In the genomic region with DNA sequence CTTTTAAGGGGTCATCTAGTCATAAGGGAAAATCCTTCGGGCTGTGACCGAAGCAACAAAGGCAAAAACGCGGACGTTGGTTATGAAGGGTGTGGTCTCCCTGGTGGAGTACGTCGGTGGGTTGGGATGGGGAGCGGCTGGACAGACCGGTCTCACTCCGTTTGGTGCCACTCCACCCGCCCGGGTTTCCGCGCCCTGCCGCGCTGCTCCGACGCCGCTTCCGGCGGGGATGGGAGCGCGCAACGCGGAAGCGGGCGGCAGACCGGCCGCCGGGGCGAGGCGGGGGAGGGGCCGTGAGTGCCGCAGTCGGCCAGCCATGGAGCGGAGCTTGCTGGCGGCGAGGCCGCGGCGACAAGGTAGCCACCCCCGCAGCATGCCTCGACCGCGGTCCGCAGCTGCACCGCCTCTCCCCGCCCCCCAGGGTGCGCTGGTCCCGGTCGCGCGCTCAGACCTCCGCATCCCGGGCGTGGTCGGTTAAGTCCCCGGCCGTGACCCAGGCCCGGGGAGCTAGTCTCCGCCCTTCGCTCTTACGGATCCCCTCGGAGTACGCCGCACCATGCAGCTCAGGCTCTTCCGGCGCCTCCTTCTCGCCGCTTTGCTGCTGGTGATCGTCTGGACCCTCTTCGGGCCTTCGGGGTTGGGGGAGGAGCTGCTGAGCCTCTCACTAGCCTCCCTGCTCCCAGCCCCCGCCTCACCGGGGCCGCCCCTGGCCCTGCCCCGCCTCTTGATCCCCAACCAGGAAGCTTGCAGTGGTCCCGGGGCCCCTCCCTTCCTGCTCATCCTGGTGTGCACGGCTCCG, we compare ENCODE assay signal across 1 cellular context.
TF ChIP-seq lines count a peak whose summit lies in the region.

A gene with protein sequence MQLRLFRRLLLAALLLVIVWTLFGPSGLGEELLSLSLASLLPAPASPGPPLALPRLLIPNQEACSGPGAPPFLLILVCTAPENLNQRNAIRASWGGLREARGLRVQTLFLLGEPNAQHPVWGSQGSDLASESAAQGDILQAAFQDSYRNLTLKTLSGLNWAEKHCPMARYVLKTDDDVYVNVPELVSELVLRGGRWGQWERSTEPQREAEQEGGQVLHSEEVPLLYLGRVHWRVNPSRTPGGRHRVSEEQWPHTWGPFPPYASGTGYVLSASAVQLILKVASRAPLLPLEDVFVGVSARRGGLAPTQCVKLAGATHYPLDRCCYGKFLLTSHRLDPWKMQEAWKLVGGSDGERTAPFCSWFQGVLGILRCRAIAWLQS (plus strand): TSS at position 260 of the 799 bp plus-strand sequence. CDS start 297 bp downstream, at position 557.

TF ChIP-seq in HepG2, 621 proteins besides CTCF, POLR2A, EP300 and RAD21 (continued from another document and continues in another):
- TF ChIP-seq, protein P1, sequence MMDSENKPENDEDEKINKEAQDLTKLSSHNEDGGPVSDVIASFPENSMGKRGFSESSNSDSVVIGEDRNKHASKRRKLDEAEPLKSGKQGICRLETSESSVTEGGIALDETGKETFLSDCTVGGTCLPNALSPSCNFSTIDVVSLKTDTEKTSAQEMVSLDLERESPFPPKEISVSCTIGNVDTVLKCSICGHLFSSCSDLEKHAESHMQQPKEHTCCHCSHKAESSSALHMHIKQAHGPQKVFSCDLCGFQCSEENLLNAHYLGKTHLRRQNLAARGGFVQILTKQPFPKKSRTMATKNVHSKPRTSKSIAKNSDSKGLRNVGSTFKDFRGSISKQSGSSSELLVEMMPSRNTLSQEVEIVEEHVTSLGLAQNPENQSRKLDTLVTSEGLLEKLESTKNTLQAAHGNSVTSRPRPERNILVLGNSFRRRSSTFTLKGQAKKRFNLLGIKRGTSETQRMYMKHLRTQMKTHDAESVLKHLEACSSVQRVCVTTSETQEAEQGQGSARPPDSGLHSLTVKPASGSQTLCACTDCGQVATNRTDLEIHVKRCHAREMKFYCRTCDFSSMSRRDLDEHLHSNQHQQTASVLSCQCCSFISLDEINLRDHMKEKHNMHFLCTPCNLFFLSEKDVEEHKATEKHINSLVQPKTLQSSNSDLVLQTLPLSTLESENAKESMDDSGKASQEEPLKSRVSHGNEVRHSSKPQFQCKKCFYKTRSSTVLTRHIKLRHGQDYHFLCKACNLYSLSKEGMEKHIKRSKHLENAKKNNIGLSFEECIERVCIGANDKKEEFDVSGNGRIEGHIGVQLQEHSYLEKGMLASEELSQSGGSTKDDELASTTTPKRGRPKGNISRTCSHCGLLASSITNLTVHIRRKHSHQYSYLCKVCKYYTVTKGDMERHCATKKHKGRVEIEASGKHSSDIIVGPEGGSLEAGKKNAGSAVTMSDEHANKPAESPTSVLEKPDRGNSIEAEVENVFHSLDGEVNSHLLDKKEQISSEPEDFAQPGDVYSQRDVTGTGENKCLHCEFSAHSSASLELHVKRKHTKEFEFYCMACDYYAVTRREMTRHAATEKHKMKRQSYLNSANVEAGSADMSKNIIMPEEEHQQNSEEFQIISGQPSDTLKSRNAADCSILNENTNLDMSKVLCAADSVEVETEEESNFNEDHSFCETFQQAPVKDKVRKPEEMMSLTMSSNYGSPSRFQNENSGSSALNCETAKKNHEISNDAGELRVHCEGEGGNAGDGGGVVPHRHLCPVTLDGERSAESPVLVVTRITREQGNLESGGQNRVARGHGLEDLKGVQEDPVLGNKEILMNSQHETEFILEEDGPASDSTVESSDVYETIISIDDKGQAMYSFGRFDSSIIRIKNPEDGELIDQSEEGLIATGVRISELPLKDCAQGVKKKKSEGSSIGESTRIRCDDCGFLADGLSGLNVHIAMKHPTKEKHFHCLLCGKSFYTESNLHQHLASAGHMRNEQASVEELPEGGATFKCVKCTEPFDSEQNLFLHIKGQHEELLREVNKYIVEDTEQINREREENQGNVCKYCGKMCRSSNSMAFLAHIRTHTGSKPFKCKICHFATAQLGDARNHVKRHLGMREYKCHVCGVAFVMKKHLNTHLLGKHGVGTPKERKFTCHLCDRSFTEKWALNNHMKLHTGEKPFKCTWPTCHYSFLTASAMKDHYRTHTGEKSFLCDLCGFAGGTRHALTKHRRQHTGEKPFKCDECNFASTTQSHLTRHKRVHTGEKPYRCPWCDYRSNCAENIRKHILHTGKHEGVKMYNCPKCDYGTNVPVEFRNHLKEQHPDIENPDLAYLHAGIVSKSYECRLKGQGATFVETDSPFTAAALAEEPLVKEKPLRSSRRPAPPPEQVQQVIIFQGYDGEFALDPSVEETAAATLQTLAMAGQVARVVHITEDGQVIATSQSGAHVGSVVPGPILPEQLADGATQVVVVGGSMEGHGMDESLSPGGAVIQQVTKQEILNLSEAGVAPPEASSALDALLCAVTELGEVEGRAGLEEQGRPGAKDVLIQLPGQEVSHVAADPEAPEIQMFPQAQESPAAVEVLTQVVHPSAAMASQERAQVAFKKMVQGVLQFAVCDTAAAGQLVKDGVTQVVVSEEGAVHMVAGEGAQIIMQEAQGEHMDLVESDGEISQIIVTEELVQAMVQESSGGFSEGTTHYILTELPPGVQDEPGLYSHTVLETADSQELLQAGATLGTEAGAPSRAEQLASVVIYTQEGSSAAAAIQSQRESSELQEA (CRISPR knock-in tag; IDR thresholded peaks at IDR 0.05; ENCODE audit: not compliant biosample characterization): no peak
- TF ChIP-seq ZNF20 (CRISPR knock-in tag; IDR thresholded peaks at IDR 0.05): no peak
- no peak for TF ChIP-seq MXD4 (CRISPR knock-in tag; IDR thresholded peaks at IDR 0.05)
- no peak for TF ChIP-seq FIP1L1 (IDR thresholded peaks at IDR 0.05; ENCODE audit: borderline replicate concordance, insufficient read depth, low read depth, low read length)
- TF ChIP-seq ISX (CRISPR knock-in tag; conservative IDR thresholded peaks at IDR 0.05): no peak
- TF ChIP-seq, protein P2, sequence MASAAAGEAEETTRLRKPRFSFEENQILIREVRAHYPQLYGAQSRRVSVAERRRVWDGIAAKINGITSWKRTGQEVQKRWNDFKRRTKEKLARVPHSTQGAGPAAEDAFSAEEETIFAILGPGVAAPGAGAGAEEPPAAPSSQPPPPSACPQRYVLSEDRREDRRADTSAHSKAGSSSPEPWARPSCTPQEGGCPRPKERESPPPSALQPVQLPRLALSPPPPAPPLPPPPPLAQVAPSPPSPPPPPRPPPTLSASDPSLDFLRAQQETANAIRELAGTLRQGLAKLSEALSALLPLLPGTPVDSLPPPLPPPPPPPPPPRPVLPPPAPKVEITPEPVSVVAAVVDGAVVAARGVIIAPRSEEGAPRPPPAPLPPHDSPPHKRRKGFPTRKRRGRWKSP (CRISPR knock-in tag; IDR thresholded peaks at IDR 0.05): no peak
- TF ChIP-seq BRCA1 (CRISPR knock-in tag; IDR thresholded peaks at IDR 0.05): no peak
- TF ChIP-seq ZSCAN21 (CRISPR knock-in tag; IDR thresholded peaks at IDR 0.05; ENCODE audit: borderline replicate concordance): no peak
- 0 out of 2 replicates have a peak, but pooled peaks have one; percentile 36 for TF ChIP-seq IRX3 (CRISPR knock-in tag; IDR thresholded peaks at IDR 0.05; ENCODE audit: borderline replicate concordance, low read depth)
- no peak for TF ChIP-seq SIX1 (CRISPR knock-in tag; IDR thresholded peaks at IDR 0.05; ENCODE audit: borderline replicate concordance)
- TF ChIP-seq ZNF674 (CRISPR knock-in tag; IDR thresholded peaks at IDR 0.05; ENCODE audit: low read depth): no peak
- no peak for TF ChIP-seq ZNF234 (CRISPR knock-in tag; conservative IDR thresholded peaks at IDR 0.05)
- no peak for TF ChIP-seq ZNF296 (CRISPR knock-in tag; conservative IDR thresholded peaks at IDR 0.05)
- no peak for TF ChIP-seq ZFP36L2 (CRISPR knock-in tag; IDR thresholded peaks at IDR 0.05)
- TF ChIP-seq MAZ (IDR thresholded peaks at IDR 0.05; ENCODE audit: borderline replicate concordance, low read depth, low read length): no peak
- peak; percentile 48; the same call in 1 of the 2 replicates for TF ChIP-seq MAZ (CRISPR knock-in tag; IDR thresholded peaks at IDR 0.05; ENCODE audit: low read depth)
- TF ChIP-seq, protein P3, sequence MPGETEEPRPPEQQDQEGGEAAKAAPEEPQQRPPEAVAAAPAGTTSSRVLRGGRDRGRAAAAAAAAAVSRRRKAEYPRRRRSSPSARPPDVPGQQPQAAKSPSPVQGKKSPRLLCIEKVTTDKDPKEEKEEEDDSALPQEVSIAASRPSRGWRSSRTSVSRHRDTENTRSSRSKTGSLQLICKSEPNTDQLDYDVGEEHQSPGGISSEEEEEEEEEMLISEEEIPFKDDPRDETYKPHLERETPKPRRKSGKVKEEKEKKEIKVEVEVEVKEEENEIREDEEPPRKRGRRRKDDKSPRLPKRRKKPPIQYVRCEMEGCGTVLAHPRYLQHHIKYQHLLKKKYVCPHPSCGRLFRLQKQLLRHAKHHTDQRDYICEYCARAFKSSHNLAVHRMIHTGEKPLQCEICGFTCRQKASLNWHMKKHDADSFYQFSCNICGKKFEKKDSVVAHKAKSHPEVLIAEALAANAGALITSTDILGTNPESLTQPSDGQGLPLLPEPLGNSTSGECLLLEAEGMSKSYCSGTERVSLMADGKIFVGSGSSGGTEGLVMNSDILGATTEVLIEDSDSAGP (CRISPR knock-in tag; IDR thresholded peaks at IDR 0.05; ENCODE audit: borderline replicate concordance): no peak; the same call in 1 of the 2 replicates
- TF ChIP-seq, protein P4, sequence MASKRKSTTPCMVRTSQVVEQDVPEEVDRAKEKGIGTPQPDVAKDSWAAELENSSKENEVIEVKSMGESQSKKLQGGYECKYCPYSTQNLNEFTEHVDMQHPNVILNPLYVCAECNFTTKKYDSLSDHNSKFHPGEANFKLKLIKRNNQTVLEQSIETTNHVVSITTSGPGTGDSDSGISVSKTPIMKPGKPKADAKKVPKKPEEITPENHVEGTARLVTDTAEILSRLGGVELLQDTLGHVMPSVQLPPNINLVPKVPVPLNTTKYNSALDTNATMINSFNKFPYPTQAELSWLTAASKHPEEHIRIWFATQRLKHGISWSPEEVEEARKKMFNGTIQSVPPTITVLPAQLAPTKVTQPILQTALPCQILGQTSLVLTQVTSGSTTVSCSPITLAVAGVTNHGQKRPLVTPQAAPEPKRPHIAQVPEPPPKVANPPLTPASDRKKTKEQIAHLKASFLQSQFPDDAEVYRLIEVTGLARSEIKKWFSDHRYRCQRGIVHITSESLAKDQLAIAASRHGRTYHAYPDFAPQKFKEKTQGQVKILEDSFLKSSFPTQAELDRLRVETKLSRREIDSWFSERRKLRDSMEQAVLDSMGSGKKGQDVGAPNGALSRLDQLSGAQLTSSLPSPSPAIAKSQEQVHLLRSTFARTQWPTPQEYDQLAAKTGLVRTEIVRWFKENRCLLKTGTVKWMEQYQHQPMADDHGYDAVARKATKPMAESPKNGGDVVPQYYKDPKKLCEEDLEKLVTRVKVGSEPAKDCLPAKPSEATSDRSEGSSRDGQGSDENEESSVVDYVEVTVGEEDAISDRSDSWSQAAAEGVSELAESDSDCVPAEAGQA (IDR thresholded peaks at IDR 0.05; ENCODE audit: low read depth): no peak
- TF ChIP-seq, protein P4 (CRISPR knock-in tag; IDR thresholded peaks at IDR 0.05; ENCODE audit: borderline replicate concordance): 0 out of 2 replicates have a peak, but pooled peaks have one; percentile 42
- no peak for TF ChIP-seq TOE1 (CRISPR knock-in tag; IDR thresholded peaks at IDR 0.05)
- no peak for TF ChIP-seq RFXANK (CRISPR knock-in tag; IDR thresholded peaks at IDR 0.05)
- no peak for TF ChIP-seq KDM5B (CRISPR knock-in tag; IDR thresholded peaks at IDR 0.05; ENCODE audit: borderline replicate concordance)
- no peak for TF ChIP-seq ERF (CRISPR knock-in tag; IDR thresholded peaks at IDR 0.05)
- peak; percentile 94 for TF ChIP-seq RBFOX2 (IDR thresholded peaks at IDR 0.05; ENCODE audit: low read depth, low read length)
- peak; percentile 27 for TF ChIP-seq SSRP1 (CRISPR knock-in tag; IDR thresholded peaks at IDR 0.05)
- no peak for TF ChIP-seq ZNF12 (CRISPR knock-in tag; IDR thresholded peaks at IDR 0.05)
- no peak for TF ChIP-seq ZNF3 (CRISPR knock-in tag; IDR thresholded peaks at IDR 0.05)
- TF ChIP-seq TBX2 (CRISPR knock-in tag; IDR thresholded peaks at IDR 0.05; ENCODE audit: borderline replicate concordance): no peak
- TF ChIP-seq AGO2 (optimal IDR thresholded peaks at IDR 0.05; ENCODE audit: low read depth, low read length): peak; percentile 100
- TF ChIP-seq, protein P5, sequence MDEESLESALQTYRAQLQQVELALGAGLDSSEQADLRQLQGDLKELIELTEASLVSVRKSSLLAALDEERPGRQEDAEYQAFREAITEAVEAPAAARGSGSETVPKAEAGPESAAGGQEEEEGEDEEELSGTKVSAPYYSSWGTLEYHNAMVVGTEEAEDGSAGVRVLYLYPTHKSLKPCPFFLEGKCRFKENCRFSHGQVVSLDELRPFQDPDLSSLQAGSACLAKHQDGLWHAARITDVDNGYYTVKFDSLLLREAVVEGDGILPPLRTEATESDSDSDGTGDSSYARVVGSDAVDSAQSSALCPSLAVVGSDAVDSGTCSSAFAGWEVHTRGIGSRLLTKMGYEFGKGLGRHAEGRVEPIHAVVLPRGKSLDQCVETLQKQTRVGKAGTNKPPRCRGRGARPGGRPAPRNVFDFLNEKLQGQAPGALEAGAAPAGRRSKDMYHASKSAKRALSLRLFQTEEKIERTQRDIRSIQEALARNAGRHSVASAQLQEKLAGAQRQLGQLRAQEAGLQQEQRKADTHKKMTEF (CRISPR knock-in tag; IDR thresholded peaks at IDR 0.05): no peak; the same call in 1 of the 2 replicates
- no peak for TF ChIP-seq ZNF180 (CRISPR knock-in tag; IDR thresholded peaks at IDR 0.05; ENCODE audit: borderline replicate concordance, low read depth)
- no peak for TF ChIP-seq ZNF7 (CRISPR knock-in tag; IDR thresholded peaks at IDR 0.05)
- TF ChIP-seq KLF15 (CRISPR knock-in tag; IDR thresholded peaks at IDR 0.05; ENCODE audit: borderline replicate concordance): no peak
- TF ChIP-seq, protein P6, sequence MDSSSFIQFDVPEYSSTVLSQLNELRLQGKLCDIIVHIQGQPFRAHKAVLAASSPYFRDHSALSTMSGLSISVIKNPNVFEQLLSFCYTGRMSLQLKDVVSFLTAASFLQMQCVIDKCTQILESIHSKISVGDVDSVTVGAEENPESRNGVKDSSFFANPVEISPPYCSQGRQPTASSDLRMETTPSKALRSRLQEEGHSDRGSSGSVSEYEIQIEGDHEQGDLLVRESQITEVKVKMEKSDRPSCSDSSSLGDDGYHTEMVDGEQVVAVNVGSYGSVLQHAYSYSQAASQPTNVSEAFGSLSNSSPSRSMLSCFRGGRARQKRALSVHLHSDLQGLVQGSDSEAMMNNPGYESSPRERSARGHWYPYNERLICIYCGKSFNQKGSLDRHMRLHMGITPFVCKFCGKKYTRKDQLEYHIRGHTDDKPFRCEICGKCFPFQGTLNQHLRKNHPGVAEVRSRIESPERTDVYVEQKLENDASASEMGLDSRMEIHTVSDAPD (CRISPR knock-in tag; IDR thresholded peaks at IDR 0.05): no peak
- no peak for TF ChIP-seq STAT5B (CRISPR knock-in tag; IDR thresholded peaks at IDR 0.05)
